ENCODE assay signal across 8 cellular contexts in genomic region chr3:46426476-46426875, GRCh38. TPM values are rescaled to one million over a fixed set of nuclear protein-coding genes. Genes with fewer than 3 reads are reported as not detected.
"Had no signal": no experiment of that assay in that cellular context is flagged by ENCODE, and none has a peak within 500 bp of the region (broad histone marks: within the 10 kb centered on the region; RNA-seq: fewer than 3 reads in every experiment).

No MANE protein-coding gene starts in this region.

RNA-seq across cellular contexts. Expression of gene CCRL2, which starts 19.4 kb away (rescaled TPM):
- total RNA-seq: neural crest cell, progenitor cell of endocrine pancreas had no signal

RNA-seq across cellular contexts. Expression of gene LTF, which starts 38.2 kb away (rescaled TPM):
- total RNA-seq: activated CD4-positive, alpha-beta T cell treated with anti-CD3 and anti-CD28 coated beads, Interleukin-2, amount 10 ng/mL, durations not matched to agents 7 days and 5 days; activated CD8-positive, alpha-beta T cell treated with anti-CD3 and anti-CD28 coated beads, Interleukin-2, amount 10 ng/mL, durations not matched to agents 7 days and 5 days; activated naive CD8-positive, alpha-beta T cell treated with anti-CD3 and anti-CD28 coated beads, Interleukin-2, amount 10 ng/mL, durations not matched to agents 7 days and 5 days; activated T-helper 2 cell treated with anti-CD3 and anti-CD28 coated beads, Interferon-gamma antibody, Interleukin-2, Interleukin-4, amounts not matched to agents 10 μg/mL and 5 μg/mL and 100 μg/mL, durations not matched to agents 14 hours and 24 hours and 36 hours; kidney epithelial cell; neural crest cell had no signal

RNA-seq across cellular contexts. Expression of gene CCR5, which starts 55.7 kb away (rescaled TPM):
- total RNA-seq: kidney epithelial cell, neural crest cell, osteoblast, progenitor cell of endocrine pancreas had no signal
